ENCODE assay signal across 1 cellular context in genomic region chr3:152399374-152399773, GRCh38.
TF ChIP-seq lines count a peak whose summit lies in the region.

No MANE protein-coding gene starts in this region.

TF ChIP-seq in SK-N-SH treated with all-trans-retinoic acid at 6 μM for 48 hours, 23 proteins besides CTCF, POLR2A, EP300 and RAD21 (continued from another document):
- TF ChIP-seq POU6F1 (CRISPR knock-in tag; IDR thresholded peaks at IDR 0.05; ENCODE audit: borderline replicate concordance, low read depth): no peak
- no peak for TF ChIP-seq TOX (CRISPR knock-in tag; IDR thresholded peaks at IDR 0.05; ENCODE audit: borderline replicate concordance)
- no peak for TF ChIP-seq PPARA (CRISPR knock-in tag; IDR thresholded peaks at IDR 0.05; ENCODE audit: borderline replicate concordance)
- TF ChIP-seq ZFP3 (CRISPR knock-in tag; IDR thresholded peaks at IDR 0.05): no peak
